ENCODE assay signal across 1 cellular context in the genomic region with DNA sequence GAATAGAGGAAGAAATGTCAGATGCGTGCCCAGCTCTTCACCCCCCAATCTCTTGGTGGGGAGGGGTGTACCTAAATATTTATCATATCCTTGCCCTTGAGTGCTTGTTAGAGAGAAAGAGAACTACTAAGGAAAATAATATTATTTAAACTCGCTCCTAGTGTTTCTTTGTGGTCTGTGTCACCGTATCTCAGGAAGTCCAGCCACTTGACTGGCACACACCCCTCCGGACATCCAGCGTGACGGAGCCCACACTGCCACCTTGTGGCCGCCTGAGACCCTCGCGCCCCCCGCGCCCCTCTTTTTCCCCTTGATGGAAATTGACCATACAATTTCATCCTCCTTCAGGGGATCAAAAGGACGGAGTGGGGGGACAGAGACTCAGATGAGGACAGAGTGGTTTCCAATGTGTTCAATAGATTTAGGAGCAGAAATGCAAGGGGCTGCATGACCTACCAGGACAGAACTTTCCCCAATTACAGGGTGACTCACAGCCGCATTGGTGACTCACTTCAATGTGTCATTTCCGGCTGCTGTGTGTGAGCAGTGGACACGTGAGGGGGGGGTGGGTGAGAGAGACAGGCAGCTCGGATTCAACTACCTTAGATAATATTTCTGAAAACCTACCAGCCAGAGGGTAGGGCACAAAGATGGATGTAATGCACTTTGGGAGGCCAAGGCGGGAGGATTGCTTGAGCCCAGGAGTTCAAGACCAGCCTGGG.
A peak's percentile ranks its signal among the peaks of the same experiment; 100 is the strongest.
TF ChIP-seq lines count a peak whose summit lies in the region.

No MANE protein-coding gene starts in this region.

TF ChIP-seq in GM12878, 131 proteins besides CTCF, POLR2A, EP300 and RAD21 (continued from another document and continues in another):
- TF ChIP-seq ZNF592 (IDR thresholded peaks at IDR 0.05) (no peak), ZZZ3 (IDR thresholded peaks at IDR 0.05; ENCODE audit: control insufficient read depth, insufficient read length, low read depth) (no peak), HSF1 (IDR thresholded peaks at IDR 0.05; ENCODE audit: low read depth, low read length) (no peak), MEF2A (IDR thresholded peaks at IDR 0.05; ENCODE audit: insufficient read depth, low read depth, low read length) (no peak), NFYA (IDR thresholded peaks at IDR 0.05; ENCODE audit: borderline replicate concordance, low read depth, low read length) (no peak), USF2 (IDR thresholded peaks at IDR 0.05; ENCODE audit: borderline replicate concordance, low read depth, low read length) (peak; percentile 74), PAX5 (IDR thresholded peaks at IDR 0.05; ENCODE audit: borderline replicate concordance, low read depth, low read length) (no peak), TBL1XR1 (IDR thresholded peaks at IDR 0.05; ENCODE audit: low read depth, low read length) (no peak), CBX5 (IDR thresholded peaks at IDR 0.05; ENCODE audit: low read depth) (no peak), POU2F2 (IDR thresholded peaks at IDR 0.05; ENCODE audit: borderline replicate concordance, low read depth, low read length) (no peak), YBX1 (IDR thresholded peaks at IDR 0.05) (no peak), ESRRA (IDR thresholded peaks at IDR 0.05; ENCODE audit: low read length) (no peak), YY1 (IDR thresholded peaks at IDR 0.05; ENCODE audit: low read depth, low read length) (0 out of 2 replicates have a peak, but pooled peaks have one; percentile 5), ZNF207 (IDR thresholded peaks at IDR 0.05; ENCODE audit: borderline replicate concordance) (no peak), MYB (IDR thresholded peaks at IDR 0.05; ENCODE audit: borderline replicate concordance, low read depth, low read length) (no peak), CHD1 (IDR thresholded peaks at IDR 0.05; ENCODE audit: low read depth, low read length) (no peak), ZBED1 (IDR thresholded peaks at IDR 0.05; ENCODE audit: borderline replicate concordance) (no peak), ZBTB4 (CRISPR knock-in tag; IDR thresholded peaks at IDR 0.05) (no peak), NR2F1 (conservative IDR thresholded peaks at IDR 0.05) (peak; percentile 47; the same call in 1 of the 2 replicates), KAT2A (conservative IDR thresholded peaks at IDR 0.05; ENCODE audit: control insufficient read depth, low read depth, low read length) (no peak), ZNF384 (IDR thresholded peaks at IDR 0.05; ENCODE audit: borderline replicate concordance, low read depth, low read length) (no peak), EZH2 (IDR thresholded peaks at IDR 0.05; ENCODE audit: borderline replicate concordance, control insufficient read depth, low read depth, low read length) (no peak), FOXM1 (IDR thresholded peaks at IDR 0.05; ENCODE audit: low read depth, low read length) (peak; percentile 25; the same call in 1 of the 2 replicates), RB1 (IDR thresholded peaks at IDR 0.05; ENCODE audit: borderline replicate concordance) (peak; percentile 30; the same call in 1 of the 2 replicates), NR2C1 (IDR thresholded peaks at IDR 0.05) (no peak), NFIC (IDR thresholded peaks at IDR 0.05; ENCODE audit: low read depth, low read length) (0 out of 2 replicates have a peak, but pooled peaks have one; percentile 44), HDGF (IDR thresholded peaks at IDR 0.05) (0 out of 2 replicates have a peak, but pooled peaks have one; percentile 27), TAF1 (IDR thresholded peaks at IDR 0.05; ENCODE audit: borderline replicate concordance, low read depth, low read length) (no peak), SIX5 (IDR thresholded peaks at IDR 0.05; ENCODE audit: low read depth, low read length, severe bottlenecking) (no peak), ATF7 (IDR thresholded peaks at IDR 0.05; ENCODE audit: low read depth) (peak; percentile 95), BHLHE40 (IDR thresholded peaks at IDR 0.05; ENCODE audit: borderline replicate concordance in 1 of 2, low read depth in 2 of 2, low read length in 1 of 2) (peak; percentile 98), SIN3A (IDR thresholded peaks at IDR 0.05; ENCODE audit: low read depth, low read length) (no peak), SMAD5 (IDR thresholded peaks at IDR 0.05; ENCODE audit: low read depth) (no peak), MXI1 (IDR thresholded peaks at IDR 0.05; ENCODE audit: low read depth, low read length) (no peak), SREBF1 (IDR thresholded peaks at IDR 0.05; ENCODE audit: low read length) (no peak), ZNF217 (IDR thresholded peaks at IDR 0.05) (no peak), SUPT20H (IDR thresholded peaks at IDR 0.05; ENCODE audit: borderline replicate concordance, control insufficient read depth, low read depth, low read length) (no peak), ELK1 (IDR thresholded peaks at IDR 0.05; ENCODE audit: low read depth, low read length) (no peak; the same call in 1 of the 2 replicates), MTA2 (IDR thresholded peaks at IDR 0.05; ENCODE audit: low read depth) (peak; percentile 80), PML (IDR thresholded peaks at IDR 0.05; ENCODE audit: low read length) (no peak), RELA (IDR thresholded peaks at IDR 0.05; ENCODE audit: borderline replicate concordance, partially characterized antibody) (peak; percentile 53), RBBP5 (conservative IDR thresholded peaks at IDR 0.05) (no peak), HDAC2 (IDR thresholded peaks at IDR 0.05) (no peak), GABPA (IDR thresholded peaks at IDR 0.05; ENCODE audit: low read depth) (peak; percentile 69)
- TF ChIP-seq, protein P1, sequence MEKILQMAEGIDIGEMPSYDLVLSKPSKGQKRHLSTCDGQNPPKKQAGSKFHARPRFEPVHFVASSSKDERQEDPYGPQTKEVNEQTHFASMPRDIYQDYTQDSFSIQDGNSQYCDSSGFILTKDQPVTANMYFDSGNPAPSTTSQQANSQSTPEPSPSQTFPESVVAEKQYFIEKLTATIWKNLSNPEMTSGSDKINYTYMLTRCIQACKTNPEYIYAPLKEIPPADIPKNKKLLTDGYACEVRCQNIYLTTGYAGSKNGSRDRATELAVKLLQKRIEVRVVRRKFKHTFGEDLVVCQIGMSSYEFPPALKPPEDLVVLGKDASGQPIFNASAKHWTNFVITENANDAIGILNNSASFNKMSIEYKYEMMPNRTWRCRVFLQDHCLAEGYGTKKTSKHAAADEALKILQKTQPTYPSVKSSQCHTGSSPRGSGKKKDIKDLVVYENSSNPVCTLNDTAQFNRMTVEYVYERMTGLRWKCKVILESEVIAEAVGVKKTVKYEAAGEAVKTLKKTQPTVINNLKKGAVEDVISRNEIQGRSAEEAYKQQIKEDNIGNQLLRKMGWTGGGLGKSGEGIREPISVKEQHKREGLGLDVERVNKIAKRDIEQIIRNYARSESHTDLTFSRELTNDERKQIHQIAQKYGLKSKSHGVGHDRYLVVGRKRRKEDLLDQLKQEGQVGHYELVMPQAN (conservative IDR thresholded peaks at IDR 0.05) = no peak
- TF ChIP-seq, protein P2, sequence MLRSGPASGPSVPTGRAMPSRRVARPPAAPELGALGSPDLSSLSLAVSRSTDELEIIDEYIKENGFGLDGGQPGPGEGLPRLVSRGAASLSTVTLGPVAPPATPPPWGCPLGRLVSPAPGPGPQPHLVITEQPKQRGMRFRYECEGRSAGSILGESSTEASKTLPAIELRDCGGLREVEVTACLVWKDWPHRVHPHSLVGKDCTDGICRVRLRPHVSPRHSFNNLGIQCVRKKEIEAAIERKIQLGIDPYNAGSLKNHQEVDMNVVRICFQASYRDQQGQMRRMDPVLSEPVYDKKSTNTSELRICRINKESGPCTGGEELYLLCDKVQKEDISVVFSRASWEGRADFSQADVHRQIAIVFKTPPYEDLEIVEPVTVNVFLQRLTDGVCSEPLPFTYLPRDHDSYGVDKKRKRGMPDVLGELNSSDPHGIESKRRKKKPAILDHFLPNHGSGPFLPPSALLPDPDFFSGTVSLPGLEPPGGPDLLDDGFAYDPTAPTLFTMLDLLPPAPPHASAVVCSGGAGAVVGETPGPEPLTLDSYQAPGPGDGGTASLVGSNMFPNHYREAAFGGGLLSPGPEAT (IDR thresholded peaks at IDR 0.05; ENCODE audit: low read depth) = peak; percentile 65
- TF ChIP-seq, protein P3, sequence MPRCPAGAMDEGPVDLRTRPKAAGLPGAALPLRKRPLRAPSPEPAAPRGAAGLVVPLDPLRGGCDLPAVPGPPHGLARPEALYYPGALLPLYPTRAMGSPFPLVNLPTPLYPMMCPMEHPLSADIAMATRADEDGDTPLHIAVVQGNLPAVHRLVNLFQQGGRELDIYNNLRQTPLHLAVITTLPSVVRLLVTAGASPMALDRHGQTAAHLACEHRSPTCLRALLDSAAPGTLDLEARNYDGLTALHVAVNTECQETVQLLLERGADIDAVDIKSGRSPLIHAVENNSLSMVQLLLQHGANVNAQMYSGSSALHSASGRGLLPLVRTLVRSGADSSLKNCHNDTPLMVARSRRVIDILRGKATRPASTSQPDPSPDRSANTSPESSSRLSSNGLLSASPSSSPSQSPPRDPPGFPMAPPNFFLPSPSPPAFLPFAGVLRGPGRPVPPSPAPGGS (IDR thresholded peaks at IDR 0.05; ENCODE audit: borderline replicate concordance, insufficient read depth, low read depth, low read length, poor library complexity, severe bottlenecking) = peak; percentile 57
